ENCODE assay signal across 9 cellular contexts in genomic region chr18:46028536-46028891, GRCh38. TPM values are rescaled to one million over a fixed set of nuclear protein-coding genes. Genes with fewer than 3 reads are reported as not detected.
A peak's percentile ranks its signal among the peaks of the same experiment; 100 is the strongest.
DNase-seq lines count a peak whose midpoint lies in the region; TF ChIP-seq lines count a peak whose summit lies in the region.
"Had no signal": no experiment of that assay in that cellular context is flagged by ENCODE, and none has a peak within 500 bp of the region (broad histone marks: within the 10 kb centered on the region; RNA-seq: fewer than 3 reads in every experiment).

No MANE protein-coding gene starts in this region.

- no peak for TF ChIP-seq EP300 in transverse colon (IDR thresholded peaks at IDR 0.05; ENCODE audit: low read depth)

- no peak overlapping the region for H3K9ac ChIP-seq in mammary epithelial cell (ENCODE audit: insufficient read depth, low read length)

- H3K36me3 ChIP-seq in mammary epithelial cell (ENCODE audit: insufficient read depth, low read length) = peaks cover 6% of the 10 kb centered on the region
- H3K36me3 ChIP-seq in mesodermal cell (ENCODE audit: control insufficient read depth, insufficient read depth, low read length) = peaks cover 45% of the 10 kb centered on the region
- H3K36me3 ChIP-seq in transverse colon = no peaks in the 10 kb centered on the region

- no peaks in the 10 kb centered on the region for H4K20me1 ChIP-seq in mammary epithelial cell (ENCODE audit: insufficient read depth, low read length)

- peak overlapping the region; percentile 73 for H3K4me3 Mint-ChIP-seq in activated naive CD4-positive, alpha-beta T cell treated with anti-CD3 and anti-CD28 coated beads, Interleukin-2, amount 10 ng/mL, durations not matched to agents 7 days and 5 days

- peak overlapping the region; percentile 52 for H2AFZ ChIP-seq in mammary epithelial cell (ENCODE audit: low read depth, low read length)

- dilution Hi-C loops in mammary epithelial cell (cut with HindIII; ENCODE audit: low sequenced_read_pairs) = no loop called here

- H3K27me3 Mint-ChIP-seq in activated naive CD4-positive, alpha-beta T cell treated with anti-CD3 and anti-CD28 coated beads, Interleukin-2, amount 10 ng/mL, durations not matched to agents 7 days and 5 days = peaks cover 10% of the 10 kb centered on the region

- no peaks in the 10 kb centered on the region for H3K9me3 Mint-ChIP-seq in activated naive CD4-positive, alpha-beta T cell treated with anti-CD3 and anti-CD28 coated beads, Interleukin-2, amount 10 ng/mL, durations not matched to agents 7 days and 5 days

- H3K27me3 ChIP-seq in mammary epithelial cell (ENCODE audit: insufficient read depth, low read length) (no peaks in the 10 kb centered on the region), transverse colon (peaks cover 7% of the 10 kb centered on the region)

- no peak overlapping the region for H3K4me3 ChIP-seq in mammary epithelial cell (replicated peaks in 1 of 3; ENCODE audit: insufficient read depth in 1 of 3, low read depth in 2 of 3, low read length in 3 of 3)
- H3K4me3 ChIP-seq in mesodermal cell (ENCODE audit: extremely low read depth, insufficient read depth, low read length, poor library complexity, severe bottlenecking) = peak overlapping the region; percentile 21
- H3K4me3 ChIP-seq in transverse colon = peak overlapping the region; percentile 17 to 56 (median 44)

- no peak for TF ChIP-seq POLR2A in transverse colon (IDR thresholded peaks at IDR 0.05)

- no peak overlapping the region for H3K4me2 ChIP-seq in mammary epithelial cell (ENCODE audit: insufficient read depth, low read depth, low read length)

- H3K4me1 ChIP-seq in mammary epithelial cell (ENCODE audit: insufficient read depth, low read length) (peaks cover 10% of the 10 kb centered on the region), mesodermal cell (ENCODE audit: control insufficient read depth, insufficient read depth, low read length, poor library complexity, severe bottlenecking) (no peaks in the 10 kb centered on the region), transverse colon (peaks cover 6 to 11% (median 8%) of the 10 kb centered on the region in 4 donors)

- intact Hi-C loops in mammary epithelial cell (cut with micrococcal nuclease) = loop anchor here (2.0 kb wide), 1 partner anchor 44 kb away; the partner anchor contains the start of gene PSTPIP2
- intact Hi-C loops in transverse colon (cut with DNase I; ENCODE audit: low total_unique reads) = no loop called here

- no peak overlapping the region for H3K27ac Mint-ChIP-seq in activated naive CD4-positive, alpha-beta T cell treated with anti-CD3 and anti-CD28 coated beads, Interleukin-2, amount 10 ng/mL, durations not matched to agents 7 days and 5 days

- H3K79me2 ChIP-seq in mammary epithelial cell (ENCODE audit: insufficient read depth, low read length) = peaks cover 13% of the 10 kb centered on the region

- WGBS in mammary epithelial cell (ENCODE audit: low coverage, missing lambda C conversion rate) = 65% methylated on average over 6 of the region's 7 CpGs
- 73 to 75% methylated on average over 7 of the region's 7 CpGs for WGBS in mesodermal cell (ENCODE audit: insufficient coverage in 2 of 2), 2 experiments
- 54 to 60% methylated on average over 7 of the region's 7 CpGs for WGBS in transverse colon (ENCODE audit: low coverage in 1 of 2), 2 donors

- H3K27ac ChIP-seq in mammary epithelial cell (ENCODE audit: insufficient read depth, low read depth, low read length) (no peak overlapping the region), mesodermal cell (ENCODE audit: low read depth, low read length, severe bottlenecking) (no peak overlapping the region), transverse colon (peak overlapping the region in 3 of 4 donors; percentile 47 to 62 (median 60))

- TF ChIP-seq CTCF in mammary epithelial cell (conservative IDR thresholded peaks at IDR 0.05 in 1 of 2, IDR thresholded peaks at IDR 0.05 in 1 of 2; ENCODE audit: extremely low read depth in 1 of 2, insufficient read depth in 1 of 2, low read depth in 1 of 2, low read length in 2 of 2) (no peak), transverse colon (IDR thresholded peaks at IDR 0.05) (no peak)

- H3K4me1 Mint-ChIP-seq in activated naive CD4-positive, alpha-beta T cell treated with anti-CD3 and anti-CD28 coated beads, Interleukin-2, amount 10 ng/mL, durations not matched to agents 7 days and 5 days = peaks cover 10% of the 10 kb centered on the region

- H3K9me3 ChIP-seq in mammary epithelial cell (replicated peaks; ENCODE audit: insufficient read depth, low read length) (no peaks in the 10 kb centered on the region), mesodermal cell (ENCODE audit: control insufficient read depth, low read length) (no peaks in the 10 kb centered on the region), transverse colon (no peaks in the 10 kb centered on the region)

- in situ Hi-C loops in mammary epithelial cell (cut with MboI; ENCODE audit: low sequenced_read_pairs in 2 of 2) = no loop called here
- in situ Hi-C loops in transverse colon (cut with MboI; ENCODE audit: low pct_ligation_motif_present in 1 of 4, low pct_unique_long_range_greater_than_20kb in 1 of 4, low sequenced_read_pairs in 3 of 4) = no loop called here

- BruUV-seq in mammary epithelial cell (replicated peaks; lab: Mats Ljungman, UMichigan) = no TSS peak

- no peak for DNase-seq in activated naive CD4-positive, alpha-beta T cell treated with anti-CD3 and anti-CD28 coated beads, Interleukin-2, amount 10 ng/mL, durations not matched to agents 7 days and 5 days
- DNase-seq in activated naive CD4-positive, alpha-beta T cell treated with anti-CD3 and anti-CD28 coated beads, Interleukin-2, amount 50 U/mL, for 16 hours = no peak
- DNase-seq in mammary epithelial cell (no peak), transverse colon (no peak), dedifferentiated amniotic fluid mesenchymal stem cell (ENCODE audit: extremely low spot score) (no peak), T-helper 9 cell (no peak), NCI-H774 (lab: John Stamatoyannopoulos, UW) (no peak)
- DNase-seq: NCI-H187 treated with DMSO at 0.1 percent for 48 hours had no signal

- CTCF ChIA-PET in activated naive CD4-positive, alpha-beta T cell treated with anti-CD3 and anti-CD28 coated beads, Interleukin-2, amount 10 ng/mL, durations not matched to agents 7 days and 5 days (lab: Charles Lee) = interaction anchor here (1.4 kb wide), 1 partner anchor 25 kb away, joined by 3 read pairs; no protein-coding TSS in a partner anchor
- CTCF ChIA-PET in mammary epithelial cell (lab: Charles Lee; ENCODE audit: low non-redundant PET) = no interaction called here

- H3K36me3 Mint-ChIP-seq in activated naive CD4-positive, alpha-beta T cell treated with anti-CD3 and anti-CD28 coated beads, Interleukin-2, amount 10 ng/mL, durations not matched to agents 7 days and 5 days = peaks cover under 1% of the 10 kb centered on the region

RNA-seq across cellular contexts. Expression of gene PSTPIP2, which starts 43.5 kb away (rescaled TPM):
- 10 to 100 TPM; 33.2 to 33.7 TPM for total RNA-seq in mammary epithelial cell
- 27.2 TPM for polyA plus RNA-seq in mammary epithelial cell
- 21.2 TPM for polyA minus RNA-seq in mammary epithelial cell
- 20.4 TPM for polyA plus RNA-seq in mesodermal cell (2013, experiment 1 of 2)
- polyA plus RNA-seq in mesodermal cell (2013, experiment 2 of 2) = 22.4 TPM
- 10 to 100 TPM in 2 of 4 donors, 1 to 10 TPM in 2; 2.6 to 21.9 (median 8.7) TPM for total RNA-seq in transverse colon

Comparison
In these comparisons a context has a peak if more than half of its experiments do, and no peak if none do; other contexts are left out.
1. H3K27ac ChIP-seq: peak in transverse colon (3 of 4); none in mammary epithelial cell (single experiment) and mesodermal cell (single experiment).
2. H3K4me3 ChIP-seq: peak in mesodermal cell (single experiment) and transverse colon (4 of 4); none in mammary epithelial cell (0 of 3).